ENCODE assay signal across 28 cellular contexts in the genomic region with DNA sequence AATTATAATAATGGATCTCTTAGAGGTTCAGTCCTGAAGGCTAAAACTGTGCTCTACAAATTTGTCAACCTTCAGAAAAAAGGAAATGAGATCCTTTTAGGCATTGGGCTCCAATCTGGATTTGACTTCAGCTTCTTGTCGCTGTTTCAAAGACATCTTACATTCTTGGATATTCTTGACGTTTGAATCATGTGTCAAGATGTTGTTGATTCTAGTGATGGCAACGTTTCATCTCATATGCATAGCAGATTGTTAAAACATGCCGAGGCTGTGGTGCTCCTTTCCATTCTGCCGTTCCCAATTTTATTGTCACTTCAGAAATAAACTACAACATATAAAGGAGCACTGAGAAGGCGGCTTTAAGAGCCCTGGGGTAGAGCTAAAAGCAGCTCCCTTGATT.
"Had no signal": no experiment of that assay in that cellular context is flagged by ENCODE, and none has a peak within 500 bp of the region (broad histone marks: within the 10 kb centered on the region; RNA-seq: fewer than 3 reads in every experiment).

No MANE protein-coding gene starts in this region.

- H3K27me3 ChIP-seq: ascending aorta, cardiac muscle cell had no signal

- ATAC-seq: activated CD8-positive, alpha-beta T cell treated with anti-CD3 and anti-CD28 coated beads for 36 hours; activated naive CD8-positive, alpha-beta T cell treated with anti-CD3 and anti-CD28 coated beads, Interleukin-2, amount 50 U/mL, for 24 hours; activated T-cell treated with anti-CD3 and anti-CD28 coated beads, Interleukin-2, amount 50 U/mL, for 4 hours; activated T-cell treated with anti-CD3 and anti-CD28 coated beads, Interleukin-2, amount 50 U/mL, for 72 hours; activated T-helper 17 cell treated with anti-CD3 and anti-CD28 coated beads, Interleukin-2, amount 50 U/mL, for 72 hours had no signal

- DNase-seq: activated B cell treated with CpG ODN at 0.5 μM for 24 hours; activated CD4-positive, alpha-beta memory T cell treated with anti-CD3 and anti-CD28 coated beads for 36 hours; activated CD4-positive, alpha-beta T cell treated with anti-CD3 and anti-CD28 coated beads for 4 hours; activated CD4-positive, alpha-beta T cell treated with anti-CD3 and anti-CD28 coated beads, Interleukin-2, amount 10 ng/mL, durations not matched to agents 24 days and 14 days; activated CD4-positive, alpha-beta T cell treated with anti-CD3 and anti-CD28 coated beads, Interleukin-2, amount 50 U/mL, for 1 hour; activated CD4-positive, alpha-beta T cell treated with anti-CD3 and anti-CD28 coated beads, Interleukin-2, amount 50 U/mL, for 4 hours; activated CD4-positive, CD25-positive, alpha-beta regulatory T cell treated with anti-CD3 and anti-CD28 coated beads, Interleukin-2, amount 50 U/mL, for 72 hours; activated CD8-positive, alpha-beta memory T cell treated with anti-CD3 and anti-CD28 coated beads, Interleukin-2, amount 50 U/mL, for 4 hours; activated CD8-positive, alpha-beta T cell treated with anti-CD3 and anti-CD28 coated beads for 36 hours; activated effector memory CD4-positive, alpha-beta T cell treated with anti-CD3 and anti-CD28 coated beads, Interleukin-2, amount 50 U/mL, for 16 hours; activated gamma-delta T cell treated with Interleukin-2 at 50 U/mL for 16 hours; activated naive CD4-positive, alpha-beta T cell treated with anti-CD3 and anti-CD28 coated beads, Interleukin-2, amount 10 ng/mL, durations not matched to agents 7 days and 5 days; activated naive CD4-positive, alpha-beta T cell treated with Interleukin-2 at 50 U/mL for 16 hours; activated naive CD8-positive, alpha-beta T cell treated with anti-CD3 and anti-CD28 coated beads, Interleukin-2, amount 10 ng/mL, durations not matched to agents 7 days and 5 days; activated naive CD8-positive, alpha-beta T cell treated with anti-CD3 and anti-CD28 coated beads, Interleukin-2, amount 50 U/mL, for 24 hours; activated T-cell treated with anti-CD3 and anti-CD28 coated beads for 4 hours; activated T-cell treated with anti-CD3 and anti-CD28 coated beads, Interleukin-2, amount 50 U/mL, for 1 hour; activated T-cell treated with anti-CD3 and anti-CD28 coated beads, Interleukin-2, amount 50 U/mL, for 4 hours; activated T-cell treated with anti-CD3 and anti-CD28 coated beads, Interleukin-2, amount 50 U/mL, for 72 hours; caudate nucleus; cerebellar nuclear complex; T-helper 1 cell; T-helper 2 cell; T-helper 9 cell had no signal

- H3K27ac ChIP-seq: ascending aorta, cardiac muscle cell, VCaP had no signal

- H3K4me3 ChIP-seq: ascending aorta, cardiac muscle cell had no signal
